Comparison of ENCODE assay signal across 36 cellular contexts in the genomic region with DNA sequence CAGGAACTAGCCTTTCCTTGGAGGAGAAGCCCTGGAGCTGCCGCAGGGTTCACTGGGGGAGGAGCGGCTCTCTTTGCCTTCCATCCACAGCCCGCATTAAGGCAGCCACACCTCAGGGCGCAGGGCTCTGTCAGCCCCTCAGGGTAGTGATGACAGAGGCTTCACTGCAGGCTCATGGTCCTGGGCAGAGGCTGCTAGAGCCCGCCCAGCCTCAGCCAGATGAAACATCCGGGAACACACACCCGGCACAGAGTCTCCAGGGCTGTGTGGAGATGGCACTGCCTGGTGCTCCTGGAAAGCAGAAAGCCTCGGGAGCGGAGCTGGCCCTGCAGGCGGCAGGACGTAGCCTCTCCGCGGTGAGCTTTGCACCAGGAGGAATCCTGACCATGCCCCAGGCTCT. TPM values are rescaled to one million over a fixed set of nuclear protein-coding genes. Genes with fewer than 3 reads are reported as not detected.
A peak's percentile ranks its signal among the peaks of the same experiment; 100 is the strongest.
DNase-seq lines count a peak whose midpoint lies in the region; ATAC-seq and TF ChIP-seq lines count a peak whose summit lies in the region.
"Had no signal": no experiment of that assay in that cellular context is flagged by ENCODE, and none has a peak within 500 bp of the region (broad histone marks: within the 10 kb centered on the region; RNA-seq: fewer than 3 reads in every experiment).

No MANE protein-coding gene starts in this region.

- no peaks in the 10 kb centered on the region for H3K36me3 ChIP-seq in H7 (replicated peaks; ENCODE audit: control insufficient read depth, insufficient read depth, low read length)
- H3K36me3 ChIP-seq: esophagus squamous epithelium, pancreas, thoracic aorta, uterus had no signal

- ATAC-seq in foreskin keratinocyte: peak; percentile 36
- ATAC-seq in activated CD8-positive, alpha-beta T cell treated with anti-CD3 and anti-CD28 coated beads for 36 hours: no peak
- ATAC-seq: body of pancreas, HCT116, pancreas, right cardiac atrium had no signal

- no peak overlapping the region for H3K4me3 ChIP-seq in H7 (ENCODE audit: insufficient read depth, low read depth, low read length)
- H3K4me3 ChIP-seq: body of pancreas, esophagus squamous epithelium, pancreas, smooth muscle cell, thoracic aorta, uterus had no signal

- no peak overlapping the region for H3K27ac ChIP-seq in foreskin keratinocyte
- H3K27ac ChIP-seq: body of pancreas, esophagus squamous epithelium, pancreas, thoracic aorta, uterus had no signal

- peaks cover 11% of the 10 kb centered on the region for H3K27me3 Mint-ChIP-seq in activated CD8-positive, alpha-beta T cell treated with anti-CD3 and anti-CD28 coated beads for 36 hours
- H3K27me3 Mint-ChIP-seq: central memory CD8-positive, alpha-beta T cell had no signal

- no peaks in the 10 kb centered on the region for H3K4me1 Mint-ChIP-seq in activated CD8-positive, alpha-beta T cell treated with anti-CD3 and anti-CD28 coated beads for 36 hours (ENCODE audit: low read depth)
- H3K4me1 Mint-ChIP-seq: central memory CD8-positive, alpha-beta T cell; nephron had no signal

- peak in 9 of 14 donors; percentile 11 to 73 (median 26) for DNase-seq in C1 segment of cervical spinal cord (lab: John Stamatoyannopoulos, UW)
- DNase-seq in NCI-H226: peak; percentile 95
- no peak for DNase-seq in foreskin keratinocyte
- peak; percentile 42 for DNase-seq in retina
- DNase-seq in HUDEP-2 (lab: John Stamatoyannopoulos, UW; ENCODE audit: unreplicated experiment in 76 of 76): no peak
- no peak for DNase-seq in activated CD8-positive, alpha-beta T cell treated with anti-CD3 and anti-CD28 coated beads for 36 hours
- no peak for DNase-seq in occipital lobe (lab: John Stamatoyannopoulos, UW)
- DNase-seq in H7: no peak
- DNase-seq: activated CD4-positive, alpha-beta T cell treated with anti-CD3 and anti-CD28 coated beads, Interleukin-2, amount 50 U/mL, for 48 hours; activated naive CD4-positive, alpha-beta T cell treated with anti-CD3 and anti-CD28 coated beads for 36 hours; AML-193; body of pancreas; Caco-2; dermis blood vessel endothelial cell; DMS53; esophagus squamous epithelium; foreskin melanocyte; GF-D8; mammary epithelial cell; NCI-H1694; NCI-H82; pancreas; right cardiac atrium; SK-N-SH; stimulated activated naive CD4-positive, alpha-beta T cell treated with Interleukin-2 at 50 U/mL for 16 hours; uterus had no signal

- intact Hi-C loops in activated CD8-positive, alpha-beta T cell treated with anti-CD3 and anti-CD28 coated beads for 36 hours (cut with micrococcal nuclease): no loop called here

- no peak overlapping the region for H3K4me3 Mint-ChIP-seq in activated CD8-positive, alpha-beta T cell treated with anti-CD3 and anti-CD28 coated beads for 36 hours
- H3K4me3 Mint-ChIP-seq: activated naive CD4-positive, alpha-beta T cell treated with anti-CD3 and anti-CD28 coated beads for 36 hours; activated T-helper 1 cell treated with anti-CD3 and anti-CD28 coated beads, Interleukin-12 subunit alpha, Interleukin-12 subunit beta, Interleukin-2, Interleukin-4 antibody, amounts not matched to agents 30 ng/mL and 10 ng/mL and 1 ng/mL, durations not matched to agents 14 hours and 24 hours and 36 hours; central memory CD8-positive, alpha-beta T cell; nephron; T-helper 1 cell treated with Interleukin-12 subunit alpha and Interleukin-12 subunit beta and Interleukin-4 antibody, amounts not matched to agents 30 μg/mL and 1 μg/mL, for 36 hours had no signal

- H3K36me3 Mint-ChIP-seq in activated CD8-positive, alpha-beta T cell treated with anti-CD3 and anti-CD28 coated beads for 36 hours (ENCODE audit: low read depth): no peaks in the 10 kb centered on the region

- CTCF ChIA-PET in activated CD8-positive, alpha-beta T cell treated with anti-CD3 and anti-CD28 coated beads for 36 hours (lab: Charles Lee): interaction anchor here (0.9 kb wide), 1 partner anchor 12 kb away, joined by 3 read pairs; no protein-coding TSS in a partner anchor

- POLR2A ChIA-PET in activated CD8-positive, alpha-beta T cell treated with anti-CD3 and anti-CD28 coated beads for 36 hours (lab: Charles Lee): interaction anchor here (0.6 kb wide), 1 partner anchor 73 kb away, joined by 3 read pairs; no protein-coding TSS in a partner anchor

- no peak for TF ChIP-seq CTCF in foreskin keratinocyte (conservative IDR thresholded peaks at IDR 0.05)
- TF ChIP-seq CTCF in activated CD8-positive, alpha-beta T cell treated with anti-CD3 and anti-CD28 coated beads for 36 hours (IDR thresholded peaks at IDR 0.05): no peak

- H3K27me3 ChIP-seq in foreskin keratinocyte (no peaks in the 10 kb centered on the region), H7 (ENCODE audit: control insufficient read depth, insufficient read depth, low read length) (peaks cover 27% of the 10 kb centered on the region)
- H3K27me3 ChIP-seq: body of pancreas had no signal

- no peaks in the 10 kb centered on the region for H3K9me3 Mint-ChIP-seq in activated CD8-positive, alpha-beta T cell treated with anti-CD3 and anti-CD28 coated beads for 36 hours
- H3K9me3 Mint-ChIP-seq: activated naive CD4-positive, alpha-beta T cell treated with anti-CD3 and anti-CD28 coated beads for 36 hours; activated T-helper 1 cell treated with anti-CD3 and anti-CD28 coated beads, Interleukin-12 subunit alpha, Interleukin-12 subunit beta, Interleukin-2, Interleukin-4 antibody, amounts not matched to agents 30 ng/mL and 10 ng/mL and 1 ng/mL, durations not matched to agents 14 hours and 24 hours and 36 hours; central memory CD8-positive, alpha-beta T cell; nephron; T-helper 1 cell treated with Interleukin-12 subunit alpha and Interleukin-12 subunit beta and Interleukin-4 antibody, amounts not matched to agents 30 μg/mL and 1 μg/mL, for 36 hours had no signal

- H3K4me1 ChIP-seq in foreskin keratinocyte: peaks cover 4% of the 10 kb centered on the region
- H3K4me1 ChIP-seq: body of pancreas, Caco-2, pancreas had no signal

- no peak overlapping the region for H3K27ac Mint-ChIP-seq in activated CD8-positive, alpha-beta T cell treated with anti-CD3 and anti-CD28 coated beads for 36 hours
- H3K27ac Mint-ChIP-seq: activated naive CD4-positive, alpha-beta T cell treated with anti-CD3 and anti-CD28 coated beads for 36 hours; activated T-helper 1 cell treated with anti-CD3 and anti-CD28 coated beads, Interleukin-12 subunit alpha, Interleukin-12 subunit beta, Interleukin-2, Interleukin-4 antibody, amounts not matched to agents 30 ng/mL and 10 ng/mL and 1 ng/mL, durations not matched to agents 14 hours and 24 hours and 36 hours; nephron; T-helper 1 cell treated with Interleukin-12 subunit alpha and Interleukin-12 subunit beta and Interleukin-4 antibody, amounts not matched to agents 30 μg/mL and 1 μg/mL, for 36 hours had no signal

RNA-seq across cellular contexts. Expression of a gene that starts 29.4 kb away (rescaled TPM):
- total RNA-seq in foreskin keratinocyte: 28.5 and 31.1 TPM in 2 replicates
- 27.1 and 27.7 TPM in 2 replicates for polyA plus RNA-seq in foreskin keratinocyte
- total RNA-seq in activated CD8-positive, alpha-beta T cell treated with anti-CD3 and anti-CD28 coated beads for 36 hours: 10 to 100 TPM; 17.1 to 19.0 TPM
- total RNA-seq in occipital lobe: 21.2 TPM
- total RNA-seq in H7 (2014; rRNA removed; shearing (Covaris generic)): 75.9 and 89.6 TPM in 2 replicates

RNA-seq across cellular contexts. Expression of a gene that starts 34.3 kb away (rescaled TPM):
- total RNA-seq in foreskin keratinocyte (132 and 148 TPM in 2 replicates), occipital lobe (4.2 TPM)
- 78.0 and 89.4 TPM in 2 replicates for polyA plus RNA-seq in foreskin keratinocyte
- 1 to 10 TPM; 2.9 to 6.0 TPM for total RNA-seq in activated CD8-positive, alpha-beta T cell treated with anti-CD3 and anti-CD28 coated beads for 36 hours
- 0.24 and 0.37 TPM in 2 replicates for total RNA-seq in H7 (2014; rRNA removed; shearing (Covaris generic))
- total RNA-seq: A673, LHCN-M2, NCI-H460 had no signal

RNA-seq across cellular contexts. Expression of a gene that starts 50.1 kb away (rescaled TPM):
- total RNA-seq in foreskin keratinocyte (140 and 161 TPM in 2 replicates), occipital lobe (34.5 TPM)
- polyA plus RNA-seq in foreskin keratinocyte: 205 and 223 TPM in 2 replicates
- total RNA-seq in activated CD8-positive, alpha-beta T cell treated with anti-CD3 and anti-CD28 coated beads for 36 hours: 100 to 1,000 TPM; 120 to 131 TPM
- total RNA-seq in H7 (2014; rRNA removed; shearing (Covaris generic)): 95.4 and 133 TPM in 2 replicates

RNA-seq across cellular contexts. Expression of a gene that starts 50.4 kb away (rescaled TPM):
- total RNA-seq in foreskin keratinocyte (5.3 and 5.9 TPM in 2 replicates), occipital lobe (13.1 TPM)
- 2.1 and 2.2 TPM in 2 replicates for polyA plus RNA-seq in foreskin keratinocyte
- 1 to 10 TPM; 5.9 to 6.6 TPM for total RNA-seq in activated CD8-positive, alpha-beta T cell treated with anti-CD3 and anti-CD28 coated beads for 36 hours
- 12.7 and 14.3 TPM in 2 replicates for total RNA-seq in H7 (2014; rRNA removed; shearing (Covaris generic))

Comparison
In these comparisons a context has a peak if more than half of its experiments do, and no peak if none do; other contexts are left out.
1. DNase-seq: peak in C1 segment of cervical spinal cord (9 of 14), NCI-H226 (single experiment) and retina (single experiment); none in foreskin keratinocyte (0 of 2), HUDEP-2 (0 of 76), activated CD8-positive, alpha-beta T cell treated with anti-CD3 and anti-CD28 coated beads for 36 hours (single experiment), occipital lobe (single experiment) and H7 (single experiment).
2. RNA of a gene that starts 34.3 kb away (total RNA-seq): 132 to 148 TPM in foreskin keratinocyte; 2.9 to 6.0 TPM in activated CD8-positive, alpha-beta T cell treated with anti-CD3 and anti-CD28 coated beads for 36 hours, 4.2 TPM in occipital lobe (single experiment) and 0.24 to 0.37 TPM in H7; every median in the first group is over 10 times any median in the second.